Comparison of ENCODE assay signal across 8 cellular contexts in genomic region chr10:3043512-3044368, GRCh38. TPM values are rescaled to one million over a fixed set of nuclear protein-coding genes. Genes with fewer than 3 reads are reported as not detected.
DNase-seq lines count a peak whose midpoint lies in the region; ATAC-seq, FAIRE-seq and TF ChIP-seq lines count a peak whose summit lies in the region.

No MANE protein-coding gene starts in this region.

- H3K27me3 Mint-ChIP-seq in activated CD4-positive, alpha-beta T cell treated with anti-CD3 and anti-CD28 coated beads, Interleukin-2, amount 10 ng/mL, durations not matched to agents 7 days and 5 days, result peaks cover 9% of the 10 kb centered on the region
- H3K27me3 Mint-ChIP-seq in memory B cell, result peaks cover 16% of the 10 kb centered on the region

- intact Hi-C loops in stomach (cut with DNase I; ENCODE audit: low total_unique reads), result no loop called here

- CTCF ChIA-PET in activated CD4-positive, alpha-beta T cell treated with anti-CD3 and anti-CD28 coated beads, Interleukin-2, amount 10 ng/mL, durations not matched to agents 7 days and 5 days (lab: Charles Lee), result interaction anchor here (1.0 to 1.5 kb wide), 4 partner anchors 9 to 76 kb away, joined by 3 to 5 read pairs (median 4); no protein-coding TSS in a partner anchor
- CTCF ChIA-PET in H1 (lab: Charles Lee; ENCODE audit: partially characterized antibody), result interaction anchor here (0.6 to 4.9 kb wide), 54 partner anchors 11 to 1934 kb away, joined by 3 to 94 read pairs (median 4); no protein-coding TSS in a partner anchor

- H2AK5ac ChIP-seq in H1 (ENCODE audit: low read depth, low read length), result no peak overlapping the region

- H3K9me3 Mint-ChIP-seq in activated CD4-positive, alpha-beta T cell treated with anti-CD3 and anti-CD28 coated beads, Interleukin-2, amount 10 ng/mL, durations not matched to agents 7 days and 5 days, result no peaks in the 10 kb centered on the region
- H3K9me3 Mint-ChIP-seq in memory B cell, result peaks cover 3% of the 10 kb centered on the region

- peaks cover 0 to 21% (median 11%) of the 10 kb centered on the region in 4 experiments; a peak in 5 of 7 replicates for H3K4me1 ChIP-seq in H1 (replicated peaks in 1 of 4; ENCODE audit: control insufficient read depth in 3 of 4, insufficient read depth in 4 of 4, low read length in 3 of 4)
- peaks cover 10 to 38% (median 22%) of the 10 kb centered on the region in 4 donors for H3K4me1 ChIP-seq in stomach

- no peak overlapping the region for H2BK15ac ChIP-seq in H1 (ENCODE audit: low read length)

- H3K27ac Mint-ChIP-seq in activated CD4-positive, alpha-beta T cell treated with anti-CD3 and anti-CD28 coated beads, Interleukin-2, amount 10 ng/mL, durations not matched to agents 7 days and 5 days, result no peak overlapping the region
- H3K27ac Mint-ChIP-seq in memory B cell, result no peak overlapping the region

- H3K27ac ChIP-seq in H1 (ENCODE audit: low read depth, low read length), result no peak overlapping the region
- H3K27ac ChIP-seq in stomach, result peak overlapping the region in 3 of 5 donors; percentile 13 to 57 (median 55)

- H3K27me3 ChIP-seq in H1 (replicated peaks in 1 of 4; ENCODE audit: control insufficient read depth in 3 of 4, extremely low read depth in 1 of 4, insufficient read depth in 3 of 4, low read length in 3 of 4) (no peaks in the 10 kb centered on the region), stomach (no peaks in the 10 kb centered on the region)

- no peak overlapping the region for H3K4me3 Mint-ChIP-seq in activated CD4-positive, alpha-beta T cell treated with anti-CD3 and anti-CD28 coated beads, Interleukin-2, amount 10 ng/mL, durations not matched to agents 7 days and 5 days
- no peak overlapping the region for H3K4me3 Mint-ChIP-seq in memory B cell

- DNase-seq in AG10803 (ENCODE audit: low read depth) (peak; percentile 78), NCI-H2227 (lab: John Stamatoyannopoulos, UW; ENCODE audit: unreplicated experiment) (peak; percentile 54), H1 (ENCODE audit: low read depth in 1 of 2, low spot score in 2 of 2) (peak in 1 of 2 experiments; percentile 49), memory B cell (ENCODE audit: low spot score in 2 of 2) (peak; percentile 56 to 64), stomach (peak; percentile 69)
- peak; percentile 54 for DNase-seq in activated CD4-positive, alpha-beta T cell treated with anti-CD3 and anti-CD28 coated beads, Interleukin-2, amount 10 ng/mL, durations not matched to agents 7 days and 5 days

- peak overlapping the region; percentile 18 for H4K91ac ChIP-seq in H1 (replicated peaks; ENCODE audit: insufficient read length, low read length)

- TF ChIP-seq RAD21 in H1 (IDR thresholded peaks at IDR 0.05 in 1 of 2, conservative IDR thresholded peaks at IDR 0.05 in 1 of 2; ENCODE audit: low read depth in 2 of 2, low read length in 2 of 2), result peak; percentile 94 to 96

- no peaks in the 10 kb centered on the region for H3K79me2 ChIP-seq in H1 (ENCODE audit: control insufficient read depth in 1 of 2, insufficient read depth in 2 of 2, low read length in 2 of 2)

- H3K36me3 Mint-ChIP-seq in activated CD4-positive, alpha-beta T cell treated with anti-CD3 and anti-CD28 coated beads, Interleukin-2, amount 10 ng/mL, durations not matched to agents 7 days and 5 days (ENCODE audit: low read depth), result no peaks in the 10 kb centered on the region
- no peaks in the 10 kb centered on the region for H3K36me3 Mint-ChIP-seq in memory B cell

- POLR2A ChIA-PET in activated CD4-positive, alpha-beta T cell treated with anti-CD3 and anti-CD28 coated beads, Interleukin-2, amount 10 ng/mL, durations not matched to agents 7 days and 5 days (lab: Charles Lee), result no interaction called here
- POLR2A ChIA-PET in H1 (lab: Charles Lee; ENCODE audit: partially characterized antibody), result interaction anchor here (1.3 kb wide), 1 partner anchor 12 kb away, joined by 4 read pairs; no protein-coding TSS in a partner anchor

- FAIRE-seq in H1 (lab: Jason Lieb, UNC), result no peak

- H3K9me3 ChIP-seq in H1 (ENCODE audit: insufficient read depth in 2 of 2, low read depth in 1 of 2, low read length in 1 of 2) (peaks cover 0 to 7% of the 10 kb centered on the region in 2 experiments; a peak in 2 of 4 replicates), stomach (no peaks in the 10 kb centered on the region)

- no peak overlapping the region for H4K8ac ChIP-seq in H1 (ENCODE audit: extremely low read depth, insufficient read depth, low read length)

- H2BK120ac ChIP-seq in H1 (replicated peaks; ENCODE audit: low read depth, low read length), result no peak overlapping the region

- TF ChIP-seq EP300 in H1 (IDR thresholded peaks at IDR 0.05; ENCODE audit: borderline replicate concordance in 1 of 2, low read depth in 2 of 2, low read length in 2 of 2) (no peak), stomach (IDR thresholded peaks at IDR 0.05) (no peak)

- no peak overlapping the region for H3K14ac ChIP-seq in H1 (ENCODE audit: insufficient read length)

- H3K79me1 ChIP-seq in H1 (ENCODE audit: low read depth, low read length), result no peaks in the 10 kb centered on the region

- H2BK12ac ChIP-seq in H1 (ENCODE audit: low read depth, low read length), result peak overlapping the region; percentile 75; the same call in 1 of the 2 replicates

- H3K4ac ChIP-seq in H1 (replicated peaks; ENCODE audit: insufficient read length, low read depth, low read length), result no peak overlapping the region

- H3K23ac ChIP-seq in H1 (ENCODE audit: insufficient read length), result no peak overlapping the region

- H3K4me1 Mint-ChIP-seq in activated CD4-positive, alpha-beta T cell treated with anti-CD3 and anti-CD28 coated beads, Interleukin-2, amount 10 ng/mL, durations not matched to agents 7 days and 5 days, result no peaks in the 10 kb centered on the region
- peaks cover 9% of the 10 kb centered on the region for H3K4me1 Mint-ChIP-seq in memory B cell

- TF ChIP-seq POLR2A in H1 (IDR thresholded peaks at IDR 0.05; ENCODE audit: control extremely low read depth in 1 of 2, low read depth in 2 of 2, low read length in 2 of 2) (no peak), stomach (IDR thresholded peaks at IDR 0.05) (no peak)

- no peaks in the 10 kb centered on the region for H4K20me1 ChIP-seq in H1 (replicated peaks in 1 of 2; ENCODE audit: control insufficient read depth in 1 of 2, insufficient read depth in 2 of 2, low read length in 2 of 2)

- H2AFZ ChIP-seq in H1 (ENCODE audit: low read length), result peak overlapping the region; percentile 20; the same call in 1 of the 2 replicates

- H3K4me2 ChIP-seq in H1 (ENCODE audit: insufficient read depth in 1 of 2, low read depth in 2 of 2, low read length in 2 of 2), result no peak overlapping the region

- H3K9ac ChIP-seq in H1 (replicated peaks in 1 of 4; ENCODE audit: extremely low read depth in 1 of 4, low read depth in 3 of 4, low read length in 3 of 4), result no peak overlapping the region

- ATAC-seq in GM18517 (IDR thresholded peaks at IDR 0.05; ENCODE audit: unreplicated experiment) (peak; percentile 69), HG03108 (IDR thresholded peaks at IDR 0.05; ENCODE audit: unreplicated experiment) (peak; percentile 56), memory B cell (ENCODE audit: low read depth) (peak; percentile 90)

- no peak overlapping the region for H3K18ac ChIP-seq in H1 (ENCODE audit: extremely low read depth, low read length)

- no peak overlapping the region for H3K4me3 ChIP-seq in AG10803 (ENCODE audit: low read length)
- H3K4me3 ChIP-seq in H1 (ENCODE audit: extremely low read depth in 1 of 4, insufficient read depth in 2 of 4, low read depth in 3 of 4, low read length in 4 of 4), result no peak overlapping the region
- H3K4me3 ChIP-seq in stomach, result no peak overlapping the region

- H3K23me2 ChIP-seq in H1 (ENCODE audit: low read depth, low read length), result peaks cover 2% of the 10 kb centered on the region; the same call in 1 of the 2 replicates

- H2BK5ac ChIP-seq in H1 (ENCODE audit: low read depth, low read length), result no peak overlapping the region

- TF ChIP-seq CTCF in AG10803 (conservative IDR thresholded peaks at IDR 0.05; ENCODE audit: low read length) (peak; percentile 94), H1 (IDR thresholded peaks at IDR 0.05; ENCODE audit: control extremely low read depth in 1 of 3, insufficient read depth in 1 of 3, low read depth in 1 of 3, low read length in 3 of 3) (peak; percentile 60 to 79 (median 77)), stomach (IDR thresholded peaks at IDR 0.05) (peak in 5 of 7 experiments; percentile 44 to 68 (median 58))

- H3K56ac ChIP-seq in H1 (replicated peaks; ENCODE audit: insufficient read length, low read depth, low read length), result no peak overlapping the region

- H3K36me3 ChIP-seq in H1 (ENCODE audit: control insufficient read depth in 2 of 4, insufficient read depth in 4 of 4, low read length in 3 of 4) (no peaks in the 10 kb centered on the region), stomach (no peaks in the 10 kb centered on the region)

- 42% methylated on average over 16 of the region's 16 CpGs; no CpG with 5 or more reads in 1 of the 2 experiments for WGBS in H1 (ENCODE audit: extremely low coverage in 1 of 2, insufficient coverage in 1 of 2, insufficient read length in 1 of 2, insufficient replicate concordance in 2 of 2, low coverage in 1 of 2, low lambda C conversion rate in 2 of 2, missing lambda C conversion rate in 1 of 2), 2 experiments
- WGBS in stomach, 5 donors, result 19 to 23% (median 19%) methylated on average over 15 to 16 of the region's 16 CpGs

- H2BK20ac ChIP-seq in H1 (ENCODE audit: low read length), result no peak overlapping the region

- no peak overlapping the region for H4K5ac ChIP-seq in H1 (ENCODE audit: insufficient read length, low read depth, low read length)

TF ChIP-seq in H1, 55 proteins besides CTCF, POLR2A, EP300 and RAD21:
- TF ChIP-seq BACH1 (IDR thresholded peaks at IDR 0.05; ENCODE audit: low read length) (0 out of 2 replicates have a peak, but pooled peaks have one; percentile 20), YY1 (IDR thresholded peaks at IDR 0.05; ENCODE audit: low read depth, low read length) (0 out of 2 replicates have a peak, but pooled peaks have one; percentile 29), GABPA (IDR thresholded peaks at IDR 0.05; ENCODE audit: borderline replicate concordance, insufficient read depth, low read length) (no peak), SUZ12 (IDR thresholded peaks at IDR 0.05; ENCODE audit: low read length) (no peak)
TF ChIP-seq in H1: peak in this region for 2.

RNA-seq across cellular contexts. Expression of gene PFKP, which starts 23.6 kb away (rescaled TPM):
- total RNA-seq in activated CD4-positive, alpha-beta T cell treated with anti-CD3 and anti-CD28 coated beads, Interleukin-2, amount 10 ng/mL, durations not matched to agents 7 days and 5 days, result 100 to 1,000 TPM; 173 to 178 TPM
- total RNA-seq in H1 (2021; fragmentation: NEBNext Ultra II Directional; extraction: Animal tissue kit (Norgen Biotek cat#: 25700)), result 128 TPM in 2 replicates
- 51.2 and 76.9 TPM in 2 replicates for polyA plus RNA-seq in H1 (2011; rRNA removed)
- 68.1 TPM for polyA plus RNA-seq in H1 (2011; cell fraction: cytosol; rRNA removed)
- polyA plus RNA-seq in H1 (2011; cell fraction: nucleus; rRNA removed), result 135 TPM
- 83.6 to 123 TPM (median 119 TPM) in 4 replicates for polyA plus RNA-seq in H1 (2012, experiment 1 of 2)
- 93.7 TPM for polyA plus RNA-seq in H1 (2012, experiment 2 of 2)
- polyA plus RNA-seq in H1 (2013, experiment 1 of 2), result 63.5 TPM
- 58.9 TPM for polyA plus RNA-seq in H1 (2013, experiment 2 of 2)
- 45.6 and 46.7 TPM in 2 replicates for polyA minus RNA-seq in H1 (2011; rRNA and poly(A)+ RNA removed)
- 55.2 TPM for polyA minus RNA-seq in H1 (2011; cell fraction: cytosol; rRNA and poly(A)+ RNA removed)
- 47.8 TPM for polyA minus RNA-seq in H1 (2011; cell fraction: nucleus; rRNA and poly(A)+ RNA removed)
- 100 to 1,000 TPM in 1 of 5 donors, 10 to 100 TPM in 4; 11.2 to 155 (median 38.7) TPM for total RNA-seq in stomach
- polyA plus RNA-seq in stomach, result 10 to 100 TPM; 14.1 to 62.9 (median 20.0) TPM
